ENCODE assay signal across 28 cellular contexts in the genomic region with DNA sequence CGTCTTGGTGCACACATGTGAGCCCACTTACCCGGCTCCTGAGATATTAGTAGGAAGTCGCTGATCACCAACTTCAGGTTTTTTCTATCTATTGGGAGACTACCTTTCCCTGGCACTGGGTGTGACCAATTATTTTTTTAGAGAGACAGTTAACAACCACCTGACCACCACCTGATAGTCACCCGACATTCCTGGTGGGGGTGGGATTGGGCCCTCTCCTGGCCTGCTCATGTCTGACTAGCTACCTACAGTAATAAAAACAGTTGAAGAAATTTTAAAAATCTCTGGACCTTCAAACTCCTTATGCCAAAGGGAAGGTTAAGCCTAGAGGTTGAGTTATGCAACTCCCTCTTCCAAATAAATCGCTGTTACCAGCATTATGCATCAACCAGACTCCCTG. TPM values are rescaled to one million over a fixed set of nuclear protein-coding genes. Genes with fewer than 3 reads are reported as not detected.
"Had no signal": no experiment of that assay in that cellular context is flagged by ENCODE, and none has a peak within 500 bp of the region (broad histone marks: within the 10 kb centered on the region; RNA-seq: fewer than 3 reads in every experiment).

No MANE protein-coding gene starts in this region.

- H3K4me3 Mint-ChIP-seq: naive thymus-derived CD4-positive, alpha-beta T cell; nephron; neural progenitor cell; stimulated activated memory B cell treated with anti-CD40 and anti-IgM and Interleukin-4, amounts not matched to agents 10 μg/mL and 1 μg/mL and 100 μg/mL, for 72 hours had no signal

- H3K27ac ChIP-seq: dorsolateral prefrontal cortex, gastroesophageal sphincter, heart left ventricle, neural progenitor cell, parathyroid adenoma, prostate gland, right atrium auricular region, testis, tibial artery, upper lobe of right lung, uterus had no signal

- H3K9ac ChIP-seq: neural progenitor cell, parathyroid adenoma had no signal

- H3K4me1 Mint-ChIP-seq: nephron had no signal

- H3K4me3 ChIP-seq: dorsolateral prefrontal cortex, gastroesophageal sphincter, heart left ventricle, lung, neural progenitor cell, prostate gland, right atrium auricular region, testis, tibial artery, upper lobe of right lung, uterus had no signal

- H3K36me3 ChIP-seq: gastroesophageal sphincter, heart left ventricle, neural progenitor cell, prostate gland, right atrium auricular region, tibial artery, upper lobe of right lung, uterus had no signal

- ATAC-seq: gastroesophageal sphincter; heart left ventricle; left lobe of liver; naive thymus-derived CD4-positive, alpha-beta T cell; sciatic nerve; stimulated activated memory B cell treated with anti-CD40 and anti-IgM and Interleukin-4, amounts not matched to agents 10 μg/mL and 1 μg/mL and 100 μg/mL, for 72 hours; stimulated activated naive CD8-positive, alpha-beta T cell treated with anti-CD3 and anti-CD28 coated beads, Interleukin-15, Interleukin-2, amounts not matched to agents 100 U/mL and 50 U/mL, for 24 hours; upper lobe of right lung had no signal

- H3K4me2 ChIP-seq: neural progenitor cell had no signal

- H3K9me3 ChIP-seq: gastroesophageal sphincter, heart left ventricle, prostate gland, right atrium auricular region, testis, tibial artery, upper lobe of right lung, uterus had no signal

- H2AFZ ChIP-seq: neural progenitor cell, parathyroid adenoma had no signal

- H3K79me2 ChIP-seq: parathyroid adenoma had no signal

- H3K4me1 ChIP-seq: gastroesophageal sphincter, parathyroid adenoma, prostate gland, right atrium auricular region, testis, tibial artery, upper lobe of right lung, uterus had no signal

- H3K27ac Mint-ChIP-seq: nephron; neural progenitor cell; stimulated activated memory B cell treated with anti-CD40 and anti-IgM and Interleukin-4, amounts not matched to agents 10 μg/mL and 1 μg/mL and 100 μg/mL, for 72 hours had no signal

- H3K27me3 Mint-ChIP-seq: stimulated activated memory B cell treated with anti-CD40 and anti-IgM and Interleukin-4, amounts not matched to agents 10 μg/mL and 1 μg/mL and 100 μg/mL, for 72 hours had no signal

- H3K27me3 ChIP-seq: dorsolateral prefrontal cortex, gastroesophageal sphincter, heart left ventricle, neural progenitor cell, right atrium auricular region, testis, tibial artery, upper lobe of right lung, uterus had no signal

- DNase-seq: dorsolateral prefrontal cortex; effector CD4-positive, alpha-beta T cell; foreskin fibroblast; heart left ventricle; hypothalamus; kidney; mesenchymal stem cell; midbrain; naive thymus-derived CD4-positive, alpha-beta T cell; stimulated activated CD4-positive, alpha-beta T cell treated with anti-CD3 and anti-CD28 coated beads, Interleukin-2, amount 100 ng/mL, for 24 hours; stimulated activated CD4-positive, alpha-beta T cell treated with anti-CD3 and anti-CD28 coated beads, Interleukin-4, amount 100 ng/mL, for 24 hours; stimulated activated naive CD8-positive, alpha-beta T cell treated with anti-CD3 and anti-CD28 coated beads, Interleukin-15, Interleukin-2, amounts not matched to agents 100 U/mL and 50 U/mL, for 24 hours; substantia nigra; testis; tibial artery; upper lobe of right lung; uterus had no signal

- H3K36me3 Mint-ChIP-seq: neural progenitor cell; stimulated activated memory B cell treated with anti-CD40 and anti-IgM and Interleukin-4, amounts not matched to agents 10 μg/mL and 1 μg/mL and 100 μg/mL, for 72 hours had no signal

- H3K9me3 Mint-ChIP-seq: naive thymus-derived CD4-positive, alpha-beta T cell; nephron; stimulated activated memory B cell treated with anti-CD40 and anti-IgM and Interleukin-4, amounts not matched to agents 10 μg/mL and 1 μg/mL and 100 μg/mL, for 72 hours had no signal

RNA-seq across cellular contexts. Expression of a gene that starts 27.9 kb away (rescaled TPM):
- total RNA-seq: left lobe of liver, prostate gland, sciatic nerve, upper lobe of right lung had no signal
- polyA plus RNA-seq: heart left ventricle; liver; naive thymus-derived CD4-positive, alpha-beta T cell had no signal
